ENCODE assay signal across 15 cellular contexts in genomic region chr6:53411451-53411850, GRCh38.
DNase-seq lines count a peak whose midpoint lies in the region; ATAC-seq and TF ChIP-seq lines count a peak whose summit lies in the region.
"Had no signal": no experiment of that assay in that cellular context is flagged by ENCODE, and none has a peak within 500 bp of the region (broad histone marks: within the 10 kb centered on the region; RNA-seq: fewer than 3 reads in every experiment).

No MANE protein-coding gene starts in this region.

- no peak for TF ChIP-seq POLR2A in spleen (IDR thresholded peaks at IDR 0.05)

- H3F3A ChIP-seq in PC-3 (ENCODE audit: low read length, unreplicated experiment) = no peaks in the 10 kb centered on the region

- H3K27ac ChIP-seq in PC-3 (ENCODE audit: low read length) (no peak overlapping the region), lower lobe of right lung (no peak overlapping the region), spleen (no peak overlapping the region)
- H3K27ac ChIP-seq: body of pancreas, prostate gland, testis had no signal

- H3K9me2 ChIP-seq in PC-3 (replicated peaks; ENCODE audit: low read length) = no peaks in the 10 kb centered on the region

- H3K27me3 ChIP-seq in PC-3 (ENCODE audit: low read length) (no peaks in the 10 kb centered on the region), lower lobe of right lung (ENCODE audit: low read depth) (no peaks in the 10 kb centered on the region), spleen (replicated peaks in 1 of 7) (no peaks in the 10 kb centered on the region)
- H3K27me3 ChIP-seq: body of pancreas, testis had no signal

- POLR2A ChIA-PET in PC-3 (lab: Charles Lee; ENCODE audit: unreplicated experiment) = no interaction called here

- H3K4me3 ChIP-seq in PC-3 (ENCODE audit: low read length) (no peak overlapping the region), fibroblast of the aortic adventitia (ENCODE audit: low read depth, low read length) (no peak overlapping the region), lower lobe of right lung (no peak overlapping the region), spleen (no peak overlapping the region)
- H3K4me3 ChIP-seq: body of pancreas, prostate gland, testis had no signal

- no peaks in the 10 kb centered on the region for H3K79me2 ChIP-seq in PC-3 (ENCODE audit: low read length)

- ATAC-seq in PC-3 (peak; percentile 45), lower lobe of right lung (no peak), GM19397 (IDR thresholded peaks at IDR 0.05; ENCODE audit: unreplicated experiment) (no peak)

- no peaks in the 10 kb centered on the region for H4K20me1 ChIP-seq in PC-3 (ENCODE audit: low read length)

- intact Hi-C loops in PC-3 (cut with micrococcal nuclease) (loop anchor here (2.0 kb wide), 2 partner anchors 109 to 307 kb away; no protein-coding TSS in a partner anchor), lower lobe of right lung (cut with DNase I) (no loop called here), spleen (cut with DNase I; ENCODE audit: low total_unique reads) (loop anchor here (10.0 kb wide), 1 partner anchor 73 kb away; no protein-coding TSS in a partner anchor)

- 72 to 95% (median 94%) methylated on average over 2 of the region's 2 CpGs for WGBS in spleen, 5 donors

- no peak overlapping the region for H2AFZ ChIP-seq in PC-3 (ENCODE audit: low read length)

- H3K9me3 ChIP-seq in PC-3 (ENCODE audit: low read length) = no peaks in the 10 kb centered on the region
- H3K9me3 ChIP-seq in lower lobe of right lung = no peaks in the 10 kb centered on the region
- no peaks in the 10 kb centered on the region for H3K9me3 ChIP-seq in spleen
- H3K9me3 ChIP-seq: body of pancreas, prostate gland, testis had no signal

- TF ChIP-seq CTCF in PC-3 (conservative IDR thresholded peaks at IDR 0.05; ENCODE audit: low read depth, low read length) (no peak), fibroblast of the aortic adventitia (IDR thresholded peaks at IDR 0.05; ENCODE audit: insufficient read depth, low read length) (no peak), lower lobe of right lung (IDR thresholded peaks at IDR 0.05) (no peak), spleen (IDR thresholded peaks at IDR 0.05 in 8 of 11, conservative IDR thresholded peaks at IDR 0.05 in 3 of 11) (no peak)

- H3K4me2 ChIP-seq in PC-3 (ENCODE audit: low read length) = no peak overlapping the region

- no TSS peak for BruUV-seq in PC-3 (replicated peaks; lab: Mats Ljungman, UMichigan)

- peaks cover 3% of the 10 kb centered on the region; the same call in 1 of the 2 replicates for H3K4me1 ChIP-seq in PC-3 (ENCODE audit: insufficient read depth, low read length)
- peaks cover 14% of the 10 kb centered on the region for H3K4me1 ChIP-seq in lower lobe of right lung
- peaks cover 0 to 13% (median 3%) of the 10 kb centered on the region in 6 donors for H3K4me1 ChIP-seq in spleen
- H3K4me1 ChIP-seq: prostate gland, testis had no signal

- DNase-seq in HCEC 1CT (peak; percentile 30), PC-3 (peak; percentile 38), fibroblast of the aortic adventitia (ENCODE audit: low read depth) (peak; percentile 59), renal cortical epithelial cell (ENCODE audit: low read depth) (peak; percentile 89), lower lobe of right lung (no peak), spleen (no peak)
- DNase-seq: activated CD8-positive, alpha-beta T cell treated with anti-CD3 and anti-CD28 coated beads for 36 hours; activated T-cell treated with anti-CD3 and anti-CD28 coated beads, Interleukin-2, amount 50 U/mL, for 24 hours; body of pancreas; Calu3; MM.1S; NCI-H2029; testis had no signal

- H3K9ac ChIP-seq in PC-3 (ENCODE audit: low read length) = no peak overlapping the region

- CTCF ChIA-PET in PC-3 (lab: Charles Lee) = interaction anchor here (0.5 to 0.7 kb wide), 2 partner anchors 146 to 308 kb away, joined by 3 read pairs; no protein-coding TSS in a partner anchor

- H3K36me3 ChIP-seq in PC-3 (ENCODE audit: low read depth, low read length) = no peaks in the 10 kb centered on the region
- H3K36me3 ChIP-seq in lower lobe of right lung = no peaks in the 10 kb centered on the region
- H3K36me3 ChIP-seq in spleen = no peaks in the 10 kb centered on the region
- H3K36me3 ChIP-seq: prostate gland had no signal

Comparison
In these comparisons a context has a peak if more than half of its experiments do, and no peak if none do; other contexts are left out.
1. DNase-seq: peak in HCEC 1CT (single experiment), PC-3 (single experiment), fibroblast of the aortic adventitia (single experiment) and renal cortical epithelial cell (single experiment); none in lower lobe of right lung (single experiment) and spleen (single experiment).